1 cellular context compared by ENCODE assay signal in genomic region chrX:630922-631496, GRCh38.
TF ChIP-seq lines count a peak whose summit lies in the region.

No MANE protein-coding gene starts in this region.

TF ChIP-seq in H1, 55 proteins besides CTCF, POLR2A, EP300 and RAD21 (continued from another document):
- TF ChIP-seq KDM4A (IDR thresholded peaks at IDR 0.05; ENCODE audit: low read depth, low read length, severe bottlenecking), result peak; percentile 2
